In genomic region chr3:134852893-134853351, GRCh38 we compare ENCODE assay signal across 9 cellular contexts. TPM values are rescaled to one million over a fixed set of nuclear protein-coding genes. Genes with fewer than 3 reads are reported as not detected.
A peak's percentile ranks its signal among the peaks of the same experiment; 100 is the strongest.
DNase-seq lines count a peak whose midpoint lies in the region; ATAC-seq and TF ChIP-seq lines count a peak whose summit lies in the region.
"Had no signal": no experiment of that assay in that cellular context is flagged by ENCODE, and none has a peak within 500 bp of the region (broad histone marks: within the 10 kb centered on the region; RNA-seq: fewer than 3 reads in every experiment).

No MANE protein-coding gene starts in this region.

- intact Hi-C loops in dorsolateral prefrontal cortex (cut with DNase I): no loop called here

- peaks cover 2% of the 10 kb centered on the region for H3K36me3 Mint-ChIP-seq in T-helper 1 cell treated with Interleukin-12 subunit alpha and Interleukin-12 subunit beta and Interleukin-4 antibody, amounts not matched to agents 30 μg/mL and 1 μg/mL, for 36 hours (ENCODE audit: low read depth)

- peak overlapping the region; percentile 72 for H3K4me3 Mint-ChIP-seq in T-helper 1 cell treated with Interleukin-12 subunit alpha and Interleukin-12 subunit beta and Interleukin-4 antibody, amounts not matched to agents 30 μg/mL and 1 μg/mL, for 36 hours

- DNase-seq in GM10266 (ENCODE audit: extremely low spot score): peak; percentile 47
- DNase-seq in HPDE6-E6E7 (ENCODE audit: extremely low spot score): no peak
- no peak for DNase-seq in DMS79 treated with DMSO at 0.1 percent for 48 hours (lab: John Stamatoyannopoulos, UW)
- DNase-seq in dorsolateral prefrontal cortex: no peak
- no peak for DNase-seq in NCI-H1048 (lab: John Stamatoyannopoulos, UW)

- H3K27me3 ChIP-seq in dorsolateral prefrontal cortex: no peaks in the 10 kb centered on the region

- H3K27ac Mint-ChIP-seq in T-helper 1 cell treated with Interleukin-12 subunit alpha and Interleukin-12 subunit beta and Interleukin-4 antibody, amounts not matched to agents 30 μg/mL and 1 μg/mL, for 36 hours: peak overlapping the region; percentile 85

- H3K27ac ChIP-seq in dorsolateral prefrontal cortex: peak overlapping the region in 1 of 59 donors; percentile 76

- no peaks in the 10 kb centered on the region for H3K9me3 Mint-ChIP-seq in T-helper 1 cell treated with Interleukin-12 subunit alpha and Interleukin-12 subunit beta and Interleukin-4 antibody, amounts not matched to agents 30 μg/mL and 1 μg/mL, for 36 hours

- ATAC-seq in GM19324 (IDR thresholded peaks at IDR 0.05; ENCODE audit: low FRiP score, unreplicated experiment) (peak; percentile 96), HG03095 (IDR thresholded peaks at IDR 0.05; ENCODE audit: unreplicated experiment) (peak; percentile 91)

- H3K4me3 ChIP-seq in dorsolateral prefrontal cortex: no peak overlapping the region

- peaks cover 17% of the 10 kb centered on the region for H3K27me3 Mint-ChIP-seq in T-helper 1 cell treated with Interleukin-12 subunit alpha and Interleukin-12 subunit beta and Interleukin-4 antibody, amounts not matched to agents 30 μg/mL and 1 μg/mL, for 36 hours (ENCODE audit: low read depth)

- peak; percentile 31 for TF ChIP-seq CTCF in GM10266 (IDR thresholded peaks at IDR 0.05; ENCODE audit: control insufficient read depth, insufficient read depth, low read depth, missing control alignments)
- TF ChIP-seq CTCF in dorsolateral prefrontal cortex (IDR thresholded peaks at IDR 0.05 in 54 of 56, conservative IDR thresholded peaks at IDR 0.05 in 2 of 56; ENCODE audit: low read depth in 1 of 56, partially characterized antibody in 56 of 56): no peak

- H3K4me1 Mint-ChIP-seq in T-helper 1 cell treated with Interleukin-12 subunit alpha and Interleukin-12 subunit beta and Interleukin-4 antibody, amounts not matched to agents 30 μg/mL and 1 μg/mL, for 36 hours (ENCODE audit: low read depth): peaks cover 14% of the 10 kb centered on the region

RNA-seq across cellular contexts. Expression of gene EPHB1, which starts 57.9 kb away (rescaled TPM):
- 10 to 100 TPM in 119 of 120 experiments, 1 to 10 TPM in 1; 10.0 to 54.8 (median 23.0) TPM for total RNA-seq in dorsolateral prefrontal cortex
- total RNA-seq: SK-MEL-5 had no signal
